8 cellular contexts compared by ENCODE assay signal in genomic region chr14:22982013-22982476, GRCh38. TPM values are rescaled to one million over a fixed set of nuclear protein-coding genes. Genes with fewer than 3 reads are reported as not detected.
DNase-seq lines count a peak whose midpoint lies in the region; ATAC-seq, FAIRE-seq and TF ChIP-seq lines count a peak whose summit lies in the region.

No MANE protein-coding gene starts in this region.

- peak overlapping the region; percentile 80 for H3K4me3 ChIP-seq in AG09309 (ENCODE audit: control insufficient read depth, low read depth, low read length)
- peak overlapping the region; percentile 83 for H3K4me3 ChIP-seq in HUES64 (ENCODE audit: low read length)
- H3K4me3 ChIP-seq in duodenal mucosa (ENCODE audit: low read depth in 1 of 2, low read length in 2 of 2), result peak overlapping the region; percentile 72 to 95
- H3K4me3 ChIP-seq in muscle layer of duodenum (ENCODE audit: low read depth in 1 of 2, low read length in 2 of 2), result peak overlapping the region; percentile 67 to 90

- DNase-seq in AG09309 (ENCODE audit: low read depth) (no peak), DMS153 treated with DMSO at 0.1 percent for 48 hours (lab: John Stamatoyannopoulos, UW; ENCODE audit: unreplicated experiment) (no peak), GM12892 (ENCODE audit: insufficient read length) (no peak)
- no peak for DNase-seq in activated CD4-positive, alpha-beta T cell treated with anti-CD3 and anti-CD28 coated beads, Interleukin-2, amount 50 U/mL, for 1 hour

- no peak for FAIRE-seq in GM12892 (lab: Jason Lieb, UNC)

- H3K27ac ChIP-seq in HUES64 (ENCODE audit: low read depth, low read length) (peak overlapping the region; percentile 88), duodenal mucosa (ENCODE audit: low read depth, low read length) (peak overlapping the region; percentile 27), muscle layer of duodenum (ENCODE audit: low read length) (no peak overlapping the region)

- peaks cover 31% of the 10 kb centered on the region for H3K4me1 ChIP-seq in HUES64 (ENCODE audit: insufficient read depth, low read length)
- peaks cover 39 to 44% of the 10 kb centered on the region in 2 donors for H3K4me1 ChIP-seq in duodenal mucosa (ENCODE audit: control insufficient read depth in 1 of 2, insufficient read depth in 2 of 2, low read length in 2 of 2)
- peaks cover 11 to 40% of the 10 kb centered on the region in 2 donors for H3K4me1 ChIP-seq in muscle layer of duodenum (ENCODE audit: control insufficient read depth in 1 of 2, insufficient read depth in 2 of 2, low read length in 2 of 2)

- H3K36me3 ChIP-seq in HUES64 (ENCODE audit: insufficient read depth, low read length), result peaks cover 20% of the 10 kb centered on the region
- H3K36me3 ChIP-seq in duodenal mucosa (ENCODE audit: control insufficient read depth in 1 of 2, insufficient read depth in 2 of 2, low read length in 2 of 2), result peaks cover 0 to under 1% of the 10 kb centered on the region in 2 donors
- no peaks in the 10 kb centered on the region for H3K36me3 ChIP-seq in muscle layer of duodenum (ENCODE audit: control insufficient read depth in 1 of 2, insufficient read depth in 2 of 2, low read length in 2 of 2)

- peaks cover 12% of the 10 kb centered on the region; the same call in 1 of the 2 replicates for H3K27me3 ChIP-seq in HUES64 (ENCODE audit: insufficient read depth, low read length)
- H3K27me3 ChIP-seq in duodenal mucosa (ENCODE audit: control insufficient read depth in 1 of 2, insufficient read depth in 2 of 2, low read length in 2 of 2), result peaks cover 6 to 12% of the 10 kb centered on the region in 2 donors
- H3K27me3 ChIP-seq in muscle layer of duodenum (ENCODE audit: low read depth, low read length), result peaks cover 6% of the 10 kb centered on the region

- peak overlapping the region; percentile 92 for H3K9ac ChIP-seq in HUES64 (ENCODE audit: low read depth, low read length)
- H3K9ac ChIP-seq in duodenal mucosa (ENCODE audit: low read depth in 1 of 2, low read length in 2 of 2), result peak overlapping the region; percentile 24 to 51

- WGBS in HUES64, result under 1% methylated on average over 36 of the region's 36 CpGs

- no peak for TF ChIP-seq POLR2A in GM12892 (IDR thresholded peaks at IDR 0.05; ENCODE audit: low read depth, low read length)

- no peak for ATAC-seq in HG02840 (IDR thresholded peaks at IDR 0.05; ENCODE audit: low FRiP score, unreplicated experiment)

- H3K9me3 ChIP-seq in HUES64 (ENCODE audit: insufficient read depth, low read depth, low read length), result no peaks in the 10 kb centered on the region
- H3K9me3 ChIP-seq in duodenal mucosa (ENCODE audit: control insufficient read depth in 1 of 2, low read length in 2 of 2), result no peaks in the 10 kb centered on the region
- no peaks in the 10 kb centered on the region for H3K9me3 ChIP-seq in muscle layer of duodenum (ENCODE audit: control insufficient read depth in 1 of 2, low read length in 2 of 2)

- TF ChIP-seq CTCF in AG09309 (IDR thresholded peaks at IDR 0.05; ENCODE audit: control insufficient read depth, insufficient read depth, low read depth, low read length, missing control alignments), result no peak

RNA-seq across cellular contexts. Expression of gene AJUBA, which starts 0.3 kb away (rescaled TPM):
- 21.4 TPM for polyA plus RNA-seq in HUES64 (2013, experiment 1 of 2)
- polyA plus RNA-seq in HUES64 (2013, experiment 2 of 2), result 22.1 TPM
- polyA plus RNA-seq in GM12892 (2012; ENCODE audit: missing spikeins), result 2.3 TPM

RNA-seq across cellular contexts. Expression of gene HAUS4, which starts 25.2 kb away (rescaled TPM):
- polyA plus RNA-seq in HUES64 (2013, experiment 1 of 2), result 47.1 TPM
- 56.2 TPM for polyA plus RNA-seq in HUES64 (2013, experiment 2 of 2)
- 63.8 TPM for polyA plus RNA-seq in GM12892 (2012; ENCODE audit: missing spikeins)

RNA-seq across cellular contexts. Expression of gene C14orf93, which starts 27.9 kb away (rescaled TPM):
- 4.4 TPM for polyA plus RNA-seq in HUES64 (2013, experiment 1 of 2)
- polyA plus RNA-seq in HUES64 (2013, experiment 2 of 2), result 6.1 TPM
- polyA plus RNA-seq in GM12892 (2012; ENCODE audit: missing spikeins), result 4.6 TPM

RNA-seq across cellular contexts. Expression of gene PSMB5, which starts 52.7 kb away (rescaled TPM):
- 218 TPM for polyA plus RNA-seq in HUES64 (2013, experiment 1 of 2)
- polyA plus RNA-seq in HUES64 (2013, experiment 2 of 2), result 191 TPM
- polyA plus RNA-seq in GM12892 (2012; ENCODE audit: missing spikeins), result 84.0 TPM

RNA-seq across cellular contexts. Expression of gene PRMT5, which starts 52.9 kb away (rescaled TPM):
- polyA plus RNA-seq in HUES64 (2013, experiment 1 of 2), result 121 TPM
- 103 TPM for polyA plus RNA-seq in HUES64 (2013, experiment 2 of 2)
- 80.7 TPM for polyA plus RNA-seq in GM12892 (2012; ENCODE audit: missing spikeins)
